In the genomic region with DNA sequence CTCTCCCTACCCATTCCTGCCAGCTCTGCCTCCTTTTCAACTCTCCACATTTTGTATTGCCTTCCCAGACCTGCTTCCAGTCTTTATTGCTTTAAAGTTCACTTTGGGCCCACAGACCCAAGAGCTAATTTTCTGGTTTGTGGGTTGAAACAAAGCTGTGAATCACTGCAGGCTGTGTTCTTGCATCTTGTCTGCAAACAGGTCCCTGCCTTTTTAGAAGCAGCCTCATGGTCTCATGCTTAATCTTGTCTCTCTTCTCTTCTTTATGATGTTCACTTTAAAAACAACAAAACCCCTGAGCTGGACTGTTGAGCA, we compare ENCODE assay signal across 9 cellular contexts. TPM values are rescaled to one million over a fixed set of nuclear protein-coding genes. Genes with fewer than 3 reads are reported as not detected.
A peak's percentile ranks its signal among the peaks of the same experiment; 100 is the strongest.
DNase-seq lines count a peak whose midpoint lies in the region; TF ChIP-seq lines count a peak whose summit lies in the region.
"Had no signal": no experiment of that assay in that cellular context is flagged by ENCODE, and none has a peak within 500 bp of the region (broad histone marks: within the 10 kb centered on the region; RNA-seq: fewer than 3 reads in every experiment).

No MANE protein-coding gene starts in this region.

- H3K18ac ChIP-seq in mesenchymal stem cell (ENCODE audit: low read depth in 1 of 2, low read length in 2 of 2), result no peak overlapping the region
- H3K18ac ChIP-seq in trophoblast cell (ENCODE audit: low read length), result no peak overlapping the region

- H3K4me1 Mint-ChIP-seq in activated CD4-positive, alpha-beta T cell treated with anti-CD3 and anti-CD28 coated beads, Interleukin-2, amount 10 ng/mL, durations not matched to agents 24 days and 14 days, result peaks cover 54% of the 10 kb centered on the region
- peaks cover 43% of the 10 kb centered on the region for H3K4me1 Mint-ChIP-seq in activated T-helper 2 cell treated with anti-CD3 and anti-CD28 coated beads, Interferon-gamma antibody, Interleukin-2, Interleukin-4, amounts not matched to agents 10 μg/mL and 5 μg/mL and 100 μg/mL, durations not matched to agents 14 hours and 24 hours and 36 hours (ENCODE audit: low read depth)

- peak overlapping the region; percentile 99 for H3K4me3 Mint-ChIP-seq in activated CD4-positive, alpha-beta T cell treated with anti-CD3 and anti-CD28 coated beads, Interleukin-2, amount 10 ng/mL, durations not matched to agents 24 days and 14 days
- H3K4me3 Mint-ChIP-seq in activated T-helper 2 cell treated with anti-CD3 and anti-CD28 coated beads, Interferon-gamma antibody, Interleukin-2, Interleukin-4, amounts not matched to agents 10 μg/mL and 5 μg/mL and 100 μg/mL, durations not matched to agents 14 hours and 24 hours and 36 hours (ENCODE audit: low read depth), result peak overlapping the region; percentile 99

- H4K91ac ChIP-seq in mesenchymal stem cell (ENCODE audit: low read length) (no peak overlapping the region), trophoblast cell (ENCODE audit: low read depth, low read length) (no peak overlapping the region)

- H3K9ac ChIP-seq in mesenchymal stem cell (ENCODE audit: low read length), result peak overlapping the region; percentile 32
- peak overlapping the region; percentile 98 to 100 for H3K9ac ChIP-seq in stomach smooth muscle (ENCODE audit: low read length in 2 of 2)
- no peak overlapping the region for H3K9ac ChIP-seq in trophoblast cell (ENCODE audit: low read length)

- H3K36me3 ChIP-seq in mesenchymal stem cell (ENCODE audit: control insufficient read depth in 1 of 2, insufficient read depth in 2 of 2, low read depth in 1 of 2, low read length in 2 of 2) (peaks cover 16 to 36% of the 10 kb centered on the region in 2 experiments), stomach smooth muscle (ENCODE audit: control insufficient read depth in 2 of 2, insufficient read depth in 2 of 2, low read length in 2 of 2) (peaks cover 21 to 35% of the 10 kb centered on the region in 2 donors), trophoblast cell (ENCODE audit: control insufficient read depth in 1 of 2, insufficient read depth in 2 of 2, low read length in 2 of 2) (peaks cover 4 to 6% of the 10 kb centered on the region in 2 experiments)

- DNase-seq in activated CD4-positive, alpha-beta T cell treated with anti-CD3 and anti-CD28 coated beads, Interleukin-2, amount 10 ng/mL, durations not matched to agents 24 days and 14 days, result no peak
- no peak for DNase-seq in activated CD4-positive, alpha-beta T cell treated with anti-CD3 and anti-CD28 coated beads, Interleukin-2, amount 50 U/mL, for 48 hours
- DNase-seq in activated T-helper 2 cell treated with anti-CD3 and anti-CD28 coated beads, Interferon-gamma antibody, Interleukin-2, Interleukin-4, amounts not matched to agents 10 μg/mL and 5 μg/mL and 100 μg/mL, durations not matched to agents 14 hours and 24 hours and 36 hours (ENCODE audit: low spot score), result no peak
- DNase-seq in mesenchymal stem cell (no peak), NCI-H526 (lab: John Stamatoyannopoulos, UW) (no peak), trophoblast cell (no peak), erythroblast (lab: John Stamatoyannopoulos, UW) (no peak)
- DNase-seq: H7 had no signal

- H3K4me1 ChIP-seq in mesenchymal stem cell (ENCODE audit: control insufficient read depth, insufficient read depth, low read depth, low read length), result peaks cover 16% of the 10 kb centered on the region
- peaks cover 36% of the 10 kb centered on the region for H3K4me1 ChIP-seq in stomach smooth muscle (ENCODE audit: control insufficient read depth, insufficient read depth, low read length)
- H3K4me1 ChIP-seq in trophoblast cell (ENCODE audit: control insufficient read depth in 1 of 2, insufficient read depth in 2 of 2, low read length in 2 of 2), result peaks cover 12 to 20% of the 10 kb centered on the region in 2 experiments

- H4K8ac ChIP-seq in mesenchymal stem cell (ENCODE audit: low read length), result no peak overlapping the region
- no peak overlapping the region for H4K8ac ChIP-seq in trophoblast cell (ENCODE audit: low read depth, low read length)

- H3K79me1 ChIP-seq in mesenchymal stem cell (replicated peaks; ENCODE audit: low read length, poor library complexity, severe bottlenecking) (peaks cover 20% of the 10 kb centered on the region), trophoblast cell (ENCODE audit: low read length) (peaks cover 15% of the 10 kb centered on the region)

- H3K27me3 ChIP-seq in mesenchymal stem cell (ENCODE audit: control insufficient read depth in 1 of 2, insufficient read depth in 1 of 2, low read length in 2 of 2), result peaks cover 0 to under 1% of the 10 kb centered on the region in 2 experiments
- no peaks in the 10 kb centered on the region for H3K27me3 ChIP-seq in stomach smooth muscle (ENCODE audit: control insufficient read depth in 1 of 2, insufficient read depth in 2 of 2, low read length in 2 of 2)
- H3K27me3 ChIP-seq in trophoblast cell (ENCODE audit: insufficient read depth, low read length), result no peaks in the 10 kb centered on the region

- peaks cover 67% of the 10 kb centered on the region for H3K36me3 Mint-ChIP-seq in activated CD4-positive, alpha-beta T cell treated with anti-CD3 and anti-CD28 coated beads, Interleukin-2, amount 10 ng/mL, durations not matched to agents 24 days and 14 days (ENCODE audit: low read depth)
- peaks cover 74% of the 10 kb centered on the region for H3K36me3 Mint-ChIP-seq in activated T-helper 2 cell treated with anti-CD3 and anti-CD28 coated beads, Interferon-gamma antibody, Interleukin-2, Interleukin-4, amounts not matched to agents 10 μg/mL and 5 μg/mL and 100 μg/mL, durations not matched to agents 14 hours and 24 hours and 36 hours (ENCODE audit: low read depth)

- H2AFZ ChIP-seq in mesenchymal stem cell (ENCODE audit: low read depth, low read length) (no peak overlapping the region), trophoblast cell (ENCODE audit: insufficient read depth, low read length, poor library complexity) (no peak overlapping the region)

- no peak overlapping the region for H2AK5ac ChIP-seq in mesenchymal stem cell (ENCODE audit: low read length, severe bottlenecking)
- H2AK5ac ChIP-seq in trophoblast cell (ENCODE audit: low read length), result no peak overlapping the region

- H2BK15ac ChIP-seq in mesenchymal stem cell (ENCODE audit: low read depth, poor library complexity, severe bottlenecking), result no peak overlapping the region

- no peaks in the 10 kb centered on the region for H3K9me3 Mint-ChIP-seq in activated CD4-positive, alpha-beta T cell treated with anti-CD3 and anti-CD28 coated beads, Interleukin-2, amount 10 ng/mL, durations not matched to agents 24 days and 14 days
- no peaks in the 10 kb centered on the region for H3K9me3 Mint-ChIP-seq in activated T-helper 2 cell treated with anti-CD3 and anti-CD28 coated beads, Interferon-gamma antibody, Interleukin-2, Interleukin-4, amounts not matched to agents 10 μg/mL and 5 μg/mL and 100 μg/mL, durations not matched to agents 14 hours and 24 hours and 36 hours

- H3K4me2 ChIP-seq in mesenchymal stem cell (ENCODE audit: low read length, poor library complexity, severe bottlenecking) (no peak overlapping the region), trophoblast cell (ENCODE audit: low read length) (no peak overlapping the region)

- H3K9me3 ChIP-seq in mesenchymal stem cell (ENCODE audit: control insufficient read depth, low read length), result no peaks in the 10 kb centered on the region
- H3K9me3 ChIP-seq in stomach smooth muscle (ENCODE audit: control insufficient read depth in 2 of 2, low read length in 2 of 2), result no peaks in the 10 kb centered on the region
- H3K9me3 ChIP-seq in trophoblast cell (ENCODE audit: insufficient read depth, low read depth, low read length), result no peaks in the 10 kb centered on the region

- no peak overlapping the region for H2BK12ac ChIP-seq in mesenchymal stem cell (ENCODE audit: low read length in 2 of 2)
- H2BK12ac ChIP-seq in trophoblast cell (ENCODE audit: low read length), result no peak overlapping the region

- H3K4ac ChIP-seq in mesenchymal stem cell (ENCODE audit: low read depth in 1 of 2, low read length in 2 of 2) (no peak overlapping the region), trophoblast cell (ENCODE audit: low read depth, low read length) (no peak overlapping the region)

- TF ChIP-seq POLR2A in erythroblast (IDR thresholded peaks at IDR 0.05; ENCODE audit: low read length), result no peak

- no peaks in the 10 kb centered on the region for H3K27me3 Mint-ChIP-seq in activated CD4-positive, alpha-beta T cell treated with anti-CD3 and anti-CD28 coated beads, Interleukin-2, amount 10 ng/mL, durations not matched to agents 24 days and 14 days
- no peaks in the 10 kb centered on the region for H3K27me3 Mint-ChIP-seq in activated T-helper 2 cell treated with anti-CD3 and anti-CD28 coated beads, Interferon-gamma antibody, Interleukin-2, Interleukin-4, amounts not matched to agents 10 μg/mL and 5 μg/mL and 100 μg/mL, durations not matched to agents 14 hours and 24 hours and 36 hours (ENCODE audit: low read depth)

- no peak overlapping the region for H3K23ac ChIP-seq in mesenchymal stem cell (ENCODE audit: low read length in 2 of 2)
- H3K23ac ChIP-seq in trophoblast cell (ENCODE audit: low read length), result no peak overlapping the region

- no peak overlapping the region for H3K14ac ChIP-seq in mesenchymal stem cell (ENCODE audit: low read length in 2 of 2)
- H3K14ac ChIP-seq in trophoblast cell (ENCODE audit: low read length), result no peak overlapping the region

- no peak overlapping the region for H2BK120ac ChIP-seq in mesenchymal stem cell (ENCODE audit: low read depth, low read length)
- no peak overlapping the region for H2BK120ac ChIP-seq in trophoblast cell (ENCODE audit: insufficient read depth, low read length, poor library complexity)

- H3K27ac ChIP-seq in mesenchymal stem cell (ENCODE audit: low read length, poor library complexity, severe bottlenecking), result no peak overlapping the region
- peak overlapping the region; percentile 100 for H3K27ac ChIP-seq in stomach smooth muscle (ENCODE audit: low read length)
- no peak overlapping the region for H3K27ac ChIP-seq in trophoblast cell (ENCODE audit: low read depth, low read length)

- intact Hi-C loops in activated CD4-positive, alpha-beta T cell treated with anti-CD3 and anti-CD28 coated beads, Interleukin-2, amount 10 ng/mL, durations not matched to agents 24 days and 14 days (cut with micrococcal nuclease), result no loop called here
- intact Hi-C loops in activated T-helper 2 cell treated with anti-CD3 and anti-CD28 coated beads, Interferon-gamma antibody, Interleukin-2, Interleukin-4, amounts not matched to agents 10 μg/mL and 5 μg/mL and 100 μg/mL, durations not matched to agents 14 hours and 24 hours and 36 hours (cut with micrococcal nuclease), result no loop called here

- H3K27ac Mint-ChIP-seq in activated CD4-positive, alpha-beta T cell treated with anti-CD3 and anti-CD28 coated beads, Interleukin-2, amount 10 ng/mL, durations not matched to agents 24 days and 14 days, result peak overlapping the region; percentile 77
- peak overlapping the region; percentile 47 for H3K27ac Mint-ChIP-seq in activated T-helper 2 cell treated with anti-CD3 and anti-CD28 coated beads, Interferon-gamma antibody, Interleukin-2, Interleukin-4, amounts not matched to agents 10 μg/mL and 5 μg/mL and 100 μg/mL, durations not matched to agents 14 hours and 24 hours and 36 hours

- H3K79me2 ChIP-seq in trophoblast cell (ENCODE audit: control insufficient read depth, insufficient read depth, low read length, poor library complexity), result peaks cover 10% of the 10 kb centered on the region

- H3K4me3 ChIP-seq in mesenchymal stem cell (ENCODE audit: insufficient read depth in 1 of 2, low read depth in 1 of 2, low read length in 2 of 2), result no peak overlapping the region
- peak overlapping the region; percentile 62 to 98 for H3K4me3 ChIP-seq in stomach smooth muscle (ENCODE audit: low read length in 2 of 2)
- H3K4me3 ChIP-seq in trophoblast cell (ENCODE audit: low read depth, low read length), result no peak overlapping the region

- H2BK5ac ChIP-seq in mesenchymal stem cell (ENCODE audit: low read depth, low read length, poor library complexity, severe bottlenecking) (no peak overlapping the region), trophoblast cell (ENCODE audit: low read depth, low read length, poor library complexity) (no peak overlapping the region)

- no peak overlapping the region for H4K12ac ChIP-seq in trophoblast cell (ENCODE audit: low read depth, low read length)

RNA-seq across cellular contexts. Expression of a gene that starts 3.8 kb away (rescaled TPM):
- 106 and 108 TPM in 2 replicates for total RNA-seq in activated CD4-positive, alpha-beta T cell treated with anti-CD3 and anti-CD28 coated beads, Interleukin-2, amount 10 ng/mL, durations not matched to agents 24 days and 14 days
- 98.1 and 98.8 TPM in 2 replicates for total RNA-seq in activated T-helper 2 cell treated with anti-CD3 and anti-CD28 coated beads, Interferon-gamma antibody, Interleukin-2, Interleukin-4, amounts not matched to agents 10 μg/mL and 5 μg/mL and 100 μg/mL, durations not matched to agents 14 hours and 24 hours and 36 hours
- 23.3 TPM for polyA plus RNA-seq in mesenchymal stem cell (2013, experiment 1 of 2)
- 22.9 TPM for polyA plus RNA-seq in mesenchymal stem cell (2013, experiment 2 of 2)
- 28.9 and 30.4 TPM in 2 replicates for polyA plus RNA-seq in trophoblast cell (2013)

RNA-seq across cellular contexts. Expression of a gene that starts 41.9 kb away (rescaled TPM):
- total RNA-seq in activated CD4-positive, alpha-beta T cell treated with anti-CD3 and anti-CD28 coated beads, Interleukin-2, amount 10 ng/mL, durations not matched to agents 24 days and 14 days, result 1.4 and 1.9 TPM in 2 replicates
- total RNA-seq in activated T-helper 2 cell treated with anti-CD3 and anti-CD28 coated beads, Interferon-gamma antibody, Interleukin-2, Interleukin-4, amounts not matched to agents 10 μg/mL and 5 μg/mL and 100 μg/mL, durations not matched to agents 14 hours and 24 hours and 36 hours, result 4.0 and 5.4 TPM in 2 replicates
- polyA plus RNA-seq in mesenchymal stem cell (2013, experiment 1 of 2), result 1.3 TPM
- polyA plus RNA-seq in mesenchymal stem cell (2013, experiment 2 of 2), result 1.4 TPM
- 0.32 and 0.34 TPM in 2 replicates for polyA plus RNA-seq in trophoblast cell (2013)
- total RNA-seq: H7 had no signal

Comparison
In these comparisons a context has a peak if more than half of its experiments do, and no peak if none do; other contexts are left out.
1. H3K4me3 ChIP-seq: peak in stomach smooth muscle (2 of 2); none in mesenchymal stem cell (0 of 2) and trophoblast cell (single experiment).